ENCODE assay signal across 26 cellular contexts in genomic region chr13:107295391-107296157, GRCh38.
"Had no signal": no experiment of that assay in that cellular context is flagged by ENCODE, and none has a peak within 500 bp of the region (broad histone marks: within the 10 kb centered on the region; RNA-seq: fewer than 3 reads in every experiment).

No MANE protein-coding gene starts in this region.

- H3K27me3 ChIP-seq: gastrocnemius medialis, left lung, neutrophil, right atrium auricular region, stomach, thyroid gland had no signal

- H3K4me3 ChIP-seq: gastrocnemius medialis, left lung, mucosa of descending colon, right atrium auricular region, smooth muscle cell, stomach, thyroid gland had no signal

- ATAC-seq: esophagus mucosa; gastrocnemius medialis; left cardiac atrium; left lung; mucosa of descending colon; natural killer cell treated with Interleukin-12 subunit alpha and Interleukin-12 subunit beta and Interleukin-15 and Interleukin-18, amount 100 ng/mL, for 72 hours; sciatic nerve had no signal

- H2AFZ ChIP-seq: parathyroid adenoma had no signal

- H3K36me3 ChIP-seq: gastrocnemius medialis, left lung, neutrophil, right atrium auricular region, stomach, thyroid gland had no signal

- FAIRE-seq: colon, kidney had no signal

- H3K9me3 ChIP-seq: gastrocnemius medialis, mucosa of descending colon, neutrophil, right atrium auricular region, stomach, thyroid gland had no signal

- H3K79me2 ChIP-seq: parathyroid adenoma had no signal

- H3K4me1 ChIP-seq: gastrocnemius medialis, left lung, parathyroid adenoma, right atrium auricular region, stomach, thyroid gland had no signal

- H3K27ac ChIP-seq: epithelial cell of prostate, gastrocnemius medialis, left lung, neutrophil, parathyroid adenoma, right atrium auricular region, stomach, thyroid gland had no signal

- H3K9ac ChIP-seq: parathyroid adenoma had no signal

- H3K4me2 ChIP-seq: smooth muscle cell had no signal

- DNase-seq: effector CD8-positive, alpha-beta T cell; endodermal cell; foreskin fibroblast; gastrocnemius medialis; kidney; left cardiac atrium; left lung; mesenchymal stem cell; mucosa of descending colon; naive B cell; stimulated activated CD4-positive, alpha-beta T cell treated with anti-CD3 and anti-CD28 coated beads, Interleukin-12 subunit alpha, Interleukin-12 subunit beta, amount 100 ng/mL, for 4 hours; stimulated activated CD4-positive, alpha-beta T cell treated with anti-CD3 and anti-CD28 coated beads, Interleukin-1b, Interleukin-23, amount 100 ng/mL, for 48 hours; stimulated activated CD4-positive, alpha-beta T cell treated with anti-CD3 and anti-CD28 coated beads, Interleukin-4, amount 100 ng/mL, for 1 hour; stimulated activated CD8-positive, alpha-beta memory T cell treated with anti-CD3 and anti-CD28 coated beads, Interleukin-4, amount 100 ng/mL, for 48 hours; stimulated activated naive CD4-positive, alpha-beta T cell; stomach; thyroid gland had no signal
